25 cellular contexts compared by ENCODE assay signal in genomic region chr1:69987881-69988280, GRCh38.
"Had no signal": no experiment of that assay in that cellular context is flagged by ENCODE, and none has a peak within 500 bp of the region (broad histone marks: within the 10 kb centered on the region; RNA-seq: fewer than 3 reads in every experiment).

No MANE protein-coding gene starts in this region.

- H3K9me3 ChIP-seq: ascending aorta, breast epithelium had no signal

- H3K27me3 ChIP-seq: ascending aorta, breast epithelium, cardiac muscle cell, dorsolateral prefrontal cortex had no signal

- H3K36me3 ChIP-seq: ascending aorta, breast epithelium, cardiac muscle cell had no signal

- H3K4me1 ChIP-seq: breast epithelium had no signal

- H3K4me3 ChIP-seq: ascending aorta, breast epithelium, cardiac muscle cell, coronary artery, dorsolateral prefrontal cortex had no signal

- H3K27ac ChIP-seq: ascending aorta, breast epithelium, cardiac muscle cell, coronary artery had no signal

- DNase-seq: activated CD4-positive, alpha-beta memory T cell treated with anti-CD3 and anti-CD28 coated beads, Interleukin-2, amount 10 ng/mL, durations not matched to agents 7 days and 5 days; activated CD4-positive, alpha-beta T cell treated with anti-CD3 and anti-CD28 coated beads for 36 hours; activated CD4-positive, alpha-beta T cell treated with anti-CD3 and anti-CD28 coated beads, Interleukin-2, amount 10 ng/mL, durations not matched to agents 24 days and 14 days; activated CD4-positive, CD25-positive, alpha-beta regulatory T cell; activated CD4-positive, CD25-positive, alpha-beta regulatory T cell treated with anti-CD3 and anti-CD28 coated beads, Interleukin-2, amount 50 U/mL, for 72 hours; activated CD8-positive, alpha-beta memory T cell treated with anti-CD3 and anti-CD28 coated beads, Interleukin-2, amount 50 U/mL, for 48 hours; activated gamma-delta T cell; activated naive CD4-positive, alpha-beta T cell; activated naive CD4-positive, alpha-beta T cell treated with anti-CD3 and anti-CD28 coated beads, Interleukin-2, amount 10 ng/mL, durations not matched to agents 7 days and 5 days; activated naive CD8-positive, alpha-beta T cell treated with anti-CD3 and anti-CD28 coated beads, Interleukin-2, amount 10 ng/mL, durations not matched to agents 7 days and 5 days; activated T-cell treated with anti-CD3 and anti-CD28 coated beads for 4 hours; activated T-cell treated with anti-CD3 and anti-CD28 coated beads, Interleukin-2, amount 50 U/mL, for 24 hours; activated T-cell treated with anti-CD3 and anti-CD28 coated beads, Interleukin-2, amount 50 U/mL, for 72 hours; central memory CD4-positive, alpha-beta T cell; dorsolateral prefrontal cortex; effector memory CD4-positive, alpha-beta T cell; endodermal cell; foreskin fibroblast; head of caudate nucleus; hippocampal formation; T-helper 2 cell had no signal
